Comparison of ENCODE assay signal across 28 cellular contexts in genomic region chr11:60942207-60942606, GRCh38. TPM values are rescaled to one million over a fixed set of nuclear protein-coding genes. Genes with fewer than 3 reads are reported as not detected.
A peak's percentile ranks its signal among the peaks of the same experiment; 100 is the strongest.
DNase-seq lines count a peak whose midpoint lies in the region; ATAC-seq and TF ChIP-seq lines count a peak whose summit lies in the region.
"Had no signal": no experiment of that assay in that cellular context is flagged by ENCODE, and none has a peak within 500 bp of the region (broad histone marks: within the 10 kb centered on the region; RNA-seq: fewer than 3 reads in every experiment).

No MANE protein-coding gene starts in this region.

- no peak overlapping the region for H3K4ac ChIP-seq in neuronal stem cell (ENCODE audit: low read length)

- H3K4me2 ChIP-seq in OCI-LY7 (ENCODE audit: low read length) (peak overlapping the region; percentile 62), neuronal stem cell (ENCODE audit: insufficient read depth, low read length, poor library complexity, severe bottlenecking) (no peak overlapping the region)
- H3K4me2 ChIP-seq: smooth muscle cell had no signal

- H3K36me3 ChIP-seq in OCI-LY7 (ENCODE audit: insufficient read depth, low read length) (peaks cover 20% of the 10 kb centered on the region; the same call in 1 of the 2 replicates), neuronal stem cell (replicated peaks in 1 of 2; ENCODE audit: control insufficient read depth in 2 of 2, insufficient read depth in 2 of 2, low read length in 2 of 2) (peaks cover 1 to 5% of the 10 kb centered on the region in 2 donors), sigmoid colon (peaks cover 11 to 84% (median 24%) of the 10 kb centered on the region in 4 donors)
- H3K36me3 ChIP-seq: BE2C, SJCRH30 had no signal

- peak overlapping the region; percentile 13 for H3K23ac ChIP-seq in neuronal stem cell (ENCODE audit: low read depth, low read length, poor library complexity)

- no peak overlapping the region for H2BK5ac ChIP-seq in neuronal stem cell (ENCODE audit: low read length)

- no peak overlapping the region for H2BK15ac ChIP-seq in neuronal stem cell (ENCODE audit: low read length)

- no peak overlapping the region for H3K9ac ChIP-seq in neuronal stem cell (ENCODE audit: low read depth, low read length, poor library complexity)

- no peak for TF ChIP-seq POLR2A in sigmoid colon (IDR thresholded peaks at IDR 0.05)

- no peaks in the 10 kb centered on the region for H3K36me3 Mint-ChIP-seq in activated naive CD8-positive, alpha-beta T cell treated with anti-CD3 and anti-CD28 coated beads, Interleukin-2, amount 50 U/mL, for 24 hours (ENCODE audit: low read depth)

- H2AFZ ChIP-seq in OCI-LY7 (ENCODE audit: low read length) (no peak overlapping the region), neuronal stem cell (ENCODE audit: low read length) (no peak overlapping the region)

- no peak overlapping the region for H3K4me3 Mint-ChIP-seq in activated naive CD8-positive, alpha-beta T cell treated with anti-CD3 and anti-CD28 coated beads, Interleukin-2, amount 50 U/mL, for 24 hours
- H3K4me3 Mint-ChIP-seq: activated CD4-positive, alpha-beta T cell treated with anti-CD3 and anti-CD28 coated beads, Interleukin-2, amount 10 ng/mL, durations not matched to agents 7 days and 5 days; activated naive CD8-positive, alpha-beta T cell treated with anti-CD3 and anti-CD28 coated beads, Interleukin-2, amount 10 ng/mL, durations not matched to agents 7 days and 5 days; effector memory CD8-positive, alpha-beta T cell had no signal

- H3K79me2 ChIP-seq in OCI-LY7 (ENCODE audit: insufficient read depth, low read depth, low read length), result no peaks in the 10 kb centered on the region

- peak in 2 of 3 experiments; percentile 19 to 62 for DNase-seq in NCI-H1417 (lab: John Stamatoyannopoulos, UW)
- no peak for DNase-seq in NCI-H1417 treated with DMSO at 0.1 percent for 48 hours (lab: John Stamatoyannopoulos, UW)
- DNase-seq in ELF-1 (ENCODE audit: low read depth, low spot score), result peak; percentile 75
- DNase-seq in OCI-LY7 (ENCODE audit: low spot score), result no peak
- DNase-seq in neuronal stem cell (ENCODE audit: low spot score), result no peak
- no peak for DNase-seq in sigmoid colon
- DNase-seq in activated naive CD8-positive, alpha-beta T cell treated with anti-CD3 and anti-CD28 coated beads, Interleukin-2, amount 50 U/mL, for 24 hours, result no peak
- DNase-seq: activated CD4-positive, alpha-beta T cell treated with anti-CD3 and anti-CD28 coated beads, Interleukin-2, amount 10 ng/mL, durations not matched to agents 7 days and 5 days; activated naive CD8-positive, alpha-beta T cell treated with anti-CD3 and anti-CD28 coated beads, Interleukin-2, amount 10 ng/mL, durations not matched to agents 7 days and 5 days; BE2C; Calu3; effector memory CD8-positive, alpha-beta T cell; GF-D8; heart left ventricle; mucosa of descending colon; NCI-H774; PC-3; psoas muscle; SJCRH30; stimulated activated CD4-positive, alpha-beta T cell treated with anti-CD3 and anti-CD28 coated beads, Interleukin-2, amount 100 ng/mL, for 48 hours; stimulated activated naive CD8-positive, alpha-beta T cell treated with anti-CD3 and anti-CD28 coated beads, Interleukin-15, Interleukin-2, amounts not matched to agents 100 U/mL and 50 U/mL, for 24 hours; tibial artery had no signal

- H3K4me3 ChIP-seq in OCI-LY7 (ENCODE audit: low read depth, low read length, poor library complexity, severe bottlenecking), result peak overlapping the region; percentile 6
- H3K4me3 ChIP-seq in neuronal stem cell (ENCODE audit: low read length in 2 of 2), result no peak overlapping the region
- no peak overlapping the region for H3K4me3 ChIP-seq in sigmoid colon
- H3K4me3 ChIP-seq: heart left ventricle, K562, left lung, mucosa of descending colon, psoas muscle, SJCRH30, smooth muscle cell, tibial artery had no signal

- H3K9me2 ChIP-seq in OCI-LY7 (ENCODE audit: insufficient read depth, low read length), result no peaks in the 10 kb centered on the region

- CTCF ChIA-PET in OCI-LY7 (lab: Charles Lee; ENCODE audit: unreplicated experiment), result no interaction called here

- TF ChIP-seq EP300 in sigmoid colon (IDR thresholded peaks at IDR 0.05), result no peak

- no peaks in the 10 kb centered on the region for H3K27me3 Mint-ChIP-seq in activated naive CD8-positive, alpha-beta T cell treated with anti-CD3 and anti-CD28 coated beads, Interleukin-2, amount 50 U/mL, for 24 hours
- H3K27me3 Mint-ChIP-seq: activated CD4-positive, alpha-beta T cell treated with anti-CD3 and anti-CD28 coated beads, Interleukin-2, amount 10 ng/mL, durations not matched to agents 7 days and 5 days had no signal

- no peak overlapping the region for H2BK12ac ChIP-seq in neuronal stem cell (ENCODE audit: low read length)

- no peaks in the 10 kb centered on the region for H4K20me1 ChIP-seq in OCI-LY7 (ENCODE audit: insufficient read depth, low read length)

- TF ChIP-seq CTCF in OCI-LY7 (conservative IDR thresholded peaks at IDR 0.05; ENCODE audit: low read length), result no peak
- no peak for TF ChIP-seq CTCF in sigmoid colon (IDR thresholded peaks at IDR 0.05)

- no peak overlapping the region for H3K27ac ChIP-seq in OCI-LY7 (ENCODE audit: low read depth, low read length, poor library complexity, severe bottlenecking)
- H3K27ac ChIP-seq in neuronal stem cell (replicated peaks; ENCODE audit: low read length), result no peak overlapping the region
- no peak overlapping the region for H3K27ac ChIP-seq in sigmoid colon
- H3K27ac ChIP-seq: heart left ventricle, psoas muscle, SJCRH30, tibial artery had no signal

- intact Hi-C loops in OCI-LY7 (cut with micrococcal nuclease; ENCODE audit: unreplicated experiment), result no loop called here
- intact Hi-C loops in sigmoid colon (cut with DNase I), result no loop called here

- no CpG with 5 or more reads among the region's 3 CpGs for WGBS in neuronal stem cell (ENCODE audit: extremely low coverage in 2 of 2, insufficient read length in 2 of 2, insufficient replicate concordance in 1 of 2), 2 donors
- 98% methylated on average over 3 of the region's 3 CpGs for WGBS in sigmoid colon, 2 donors

- BruUV-seq in OCI-LY7 (replicated peaks; lab: Mats Ljungman, UMichigan), result no TSS peak

- H3K27ac Mint-ChIP-seq in activated naive CD8-positive, alpha-beta T cell treated with anti-CD3 and anti-CD28 coated beads, Interleukin-2, amount 50 U/mL, for 24 hours, result no peak overlapping the region
- H3K27ac Mint-ChIP-seq: activated CD4-positive, alpha-beta T cell treated with anti-CD3 and anti-CD28 coated beads, Interleukin-2, amount 10 ng/mL, durations not matched to agents 7 days and 5 days; activated naive CD8-positive, alpha-beta T cell treated with anti-CD3 and anti-CD28 coated beads, Interleukin-2, amount 10 ng/mL, durations not matched to agents 7 days and 5 days; activated T-helper 2 cell treated with anti-CD3 and anti-CD28 coated beads, Interferon-gamma antibody, Interleukin-2, Interleukin-4, amounts not matched to agents 10 μg/mL and 5 μg/mL and 100 μg/mL, durations not matched to agents 14 hours and 24 hours and 36 hours; effector memory CD8-positive, alpha-beta T cell had no signal

- POLR2A ChIA-PET in OCI-LY7 (lab: Charles Lee), result interaction anchor here (1.3 kb wide), 1 partner anchor 11 kb away, joined by 3 read pairs; no protein-coding TSS in a partner anchor

- H2AK5ac ChIP-seq in neuronal stem cell (ENCODE audit: low read depth, low read length), result no peak overlapping the region

- no peak overlapping the region for H2BK120ac ChIP-seq in neuronal stem cell (ENCODE audit: low read depth, low read length)

- H4K91ac ChIP-seq in neuronal stem cell (ENCODE audit: low read depth, low read length, poor library complexity), result no peak overlapping the region

- H3K4me1 Mint-ChIP-seq in activated naive CD8-positive, alpha-beta T cell treated with anti-CD3 and anti-CD28 coated beads, Interleukin-2, amount 50 U/mL, for 24 hours, result peaks cover 6% of the 10 kb centered on the region

- peak overlapping the region; percentile 11 for H3K18ac ChIP-seq in neuronal stem cell (ENCODE audit: low read length)

- ATAC-seq in GM19351 (IDR thresholded peaks at IDR 0.05; ENCODE audit: unreplicated experiment), result no peak
- no peak for ATAC-seq in activated naive CD8-positive, alpha-beta T cell treated with anti-CD3 and anti-CD28 coated beads, Interleukin-2, amount 50 U/mL, for 24 hours
- ATAC-seq: effector memory CD8-positive, alpha-beta T cell; heart left ventricle; K562; left lung; mucosa of descending colon; psoas muscle; stimulated activated naive CD8-positive, alpha-beta T cell treated with anti-CD3 and anti-CD28 coated beads, Interleukin-15, Interleukin-2, amounts not matched to agents 100 U/mL and 50 U/mL, for 24 hours had no signal

- peaks cover 21% of the 10 kb centered on the region for H3K4me1 ChIP-seq in OCI-LY7 (ENCODE audit: insufficient read depth, low read length, poor library complexity, severe bottlenecking)
- peaks cover 3% of the 10 kb centered on the region in 2 donors for H3K4me1 ChIP-seq in neuronal stem cell (ENCODE audit: control insufficient read depth in 2 of 2, insufficient read depth in 1 of 2, low read depth in 1 of 2, low read length in 2 of 2)
- H3K4me1 ChIP-seq in sigmoid colon, result peaks cover 0 to 7% (median 2%) of the 10 kb centered on the region in 4 donors
- H3K4me1 ChIP-seq: BE2C, psoas muscle, SJCRH30, tibial artery had no signal

- no peak overlapping the region for H3K14ac ChIP-seq in neuronal stem cell (ENCODE audit: low read length)

- H3K9me3 ChIP-seq in OCI-LY7 (ENCODE audit: low read length), result no peaks in the 10 kb centered on the region
- no peaks in the 10 kb centered on the region for H3K9me3 ChIP-seq in neuronal stem cell (replicated peaks in 1 of 2; ENCODE audit: control insufficient read depth in 2 of 2, insufficient read depth in 1 of 2, low read depth in 1 of 2, low read length in 2 of 2)
- H3K9me3 ChIP-seq in sigmoid colon, result no peaks in the 10 kb centered on the region
- H3K9me3 ChIP-seq: BE2C, heart left ventricle, left lung, mucosa of descending colon, psoas muscle, SJCRH30, tibial artery had no signal

- H4K8ac ChIP-seq in neuronal stem cell (ENCODE audit: low read depth, low read length), result no peak overlapping the region

- H3K27me3 ChIP-seq in neuronal stem cell (ENCODE audit: control insufficient read depth in 3 of 3, insufficient read depth in 3 of 3, low read depth in 1 of 3, low read length in 3 of 3), result no peaks in the 10 kb centered on the region
- no peaks in the 10 kb centered on the region for H3K27me3 ChIP-seq in sigmoid colon
- H3K27me3 ChIP-seq: BE2C, heart left ventricle, left lung, SJCRH30, tibial artery had no signal

- no peaks in the 10 kb centered on the region for H3K79me1 ChIP-seq in neuronal stem cell (ENCODE audit: low read depth, low read length)

- no peaks in the 10 kb centered on the region for H3K9me3 Mint-ChIP-seq in activated naive CD8-positive, alpha-beta T cell treated with anti-CD3 and anti-CD28 coated beads, Interleukin-2, amount 50 U/mL, for 24 hours
- H3K9me3 Mint-ChIP-seq: activated CD4-positive, alpha-beta T cell treated with anti-CD3 and anti-CD28 coated beads, Interleukin-2, amount 10 ng/mL, durations not matched to agents 7 days and 5 days; activated naive CD8-positive, alpha-beta T cell treated with anti-CD3 and anti-CD28 coated beads, Interleukin-2, amount 10 ng/mL, durations not matched to agents 7 days and 5 days; activated T-helper 2 cell treated with anti-CD3 and anti-CD28 coated beads, Interferon-gamma antibody, Interleukin-2, Interleukin-4, amounts not matched to agents 10 μg/mL and 5 μg/mL and 100 μg/mL, durations not matched to agents 14 hours and 24 hours and 36 hours; effector memory CD8-positive, alpha-beta T cell had no signal

RNA-seq across cellular contexts. Expression of gene SLC15A3, which starts 9.8 kb away (rescaled TPM):
- total RNA-seq in OCI-LY7 (2014; rRNA removed; shearing (Covaris generic)), result 7.2 and 12.6 TPM in 2 replicates
- total RNA-seq in OCI-LY7 (2022) (41.4 and 43.9 TPM in 2 replicates), sigmoid colon (10 to 100 TPM; 12.8 to 43.9 (median 28.6) TPM)
- 44.3 TPM for polyA plus RNA-seq in neuronal stem cell (2013, experiment 1 of 2)
- polyA plus RNA-seq in neuronal stem cell (2013, experiment 2 of 2), result 45.8 TPM
- polyA plus RNA-seq in sigmoid colon, result 10 to 100 TPM; 13.8 to 32.0 (median 21.3) TPM
- total RNA-seq: PC-3 had no signal

RNA-seq across cellular contexts. Expression of gene TMEM132A, which starts 17.9 kb away (rescaled TPM):
- 5.0 and 8.9 TPM in 2 replicates for total RNA-seq in OCI-LY7 (2014; rRNA removed; shearing (Covaris generic))
- 5.5 and 7.5 TPM in 2 replicates for total RNA-seq in OCI-LY7 (2022)
- polyA plus RNA-seq in neuronal stem cell (2013, experiment 1 of 2), result 90.5 TPM
- polyA plus RNA-seq in neuronal stem cell (2013, experiment 2 of 2), result 91.3 TPM
- 10 to 100 TPM in 1 of 4 donors, 1 to 10 TPM in 2, under 1 TPM in 1; 0.49 to 17.4 (median 2.9) TPM for total RNA-seq in sigmoid colon
- 1 to 10 TPM in 2 of 3 donors, under 1 TPM in 1; 0.60 to 8.5 (median 2.3) TPM for polyA plus RNA-seq in sigmoid colon

RNA-seq across cellular contexts. Expression of gene TMEM109, which starts 28.2 kb away (rescaled TPM):
- total RNA-seq in OCI-LY7 (2014; rRNA removed; shearing (Covaris generic)), result 57.0 and 62.4 TPM in 2 replicates
- total RNA-seq in OCI-LY7 (2022) (67.8 and 68.6 TPM in 2 replicates), sigmoid colon (100 to 1,000 TPM in 2 of 4 donors, 10 to 100 TPM in 2; 86.2 to 115 (median 98.4) TPM)
- 64.1 TPM for polyA plus RNA-seq in neuronal stem cell (2013, experiment 1 of 2)
- 63.1 TPM for polyA plus RNA-seq in neuronal stem cell (2013, experiment 2 of 2)
- 10 to 100 TPM; 16.2 to 57.7 (median 17.3) TPM for polyA plus RNA-seq in sigmoid colon

RNA-seq across cellular contexts. Expression of gene CD6, which starts 29.3 kb away (rescaled TPM):
- total RNA-seq in OCI-LY7 (2014; rRNA removed; shearing (Covaris generic)), result not detected in 2 replicates
- not detected in 2 replicates for total RNA-seq in OCI-LY7 (2022)
- polyA plus RNA-seq in neuronal stem cell (2013, experiment 1 of 2), result 0.21 TPM
- 0.24 TPM for polyA plus RNA-seq in neuronal stem cell (2013, experiment 2 of 2)
- total RNA-seq in sigmoid colon, result 1 to 10 TPM in 2 of 4 donors, under 1 TPM in 1, not detected in 1; 0.81 to 1.9 (median 1.2) TPM
- 10 to 100 TPM in 1 of 3 donors, under 1 TPM in 2; under 0.01 to 14.1 (median 0.23) TPM for polyA plus RNA-seq in sigmoid colon
- total RNA-seq: H1, PC-3, SJCRH30 had no signal
- polyA plus RNA-seq: K562, smooth muscle cell had no signal

RNA-seq across cellular contexts. Expression of gene PRPF19, which starts 35.8 kb away (rescaled TPM):
- total RNA-seq in OCI-LY7 (2014; rRNA removed; shearing (Covaris generic)), result 95.2 and 120 TPM in 2 replicates
- total RNA-seq in OCI-LY7 (2022) (135 and 153 TPM in 2 replicates), sigmoid colon (10 to 100 TPM; 37.1 to 52.5 (median 38.9) TPM)
- polyA plus RNA-seq in neuronal stem cell (2013, experiment 1 of 2), result 80.3 TPM
- 77.6 TPM for polyA plus RNA-seq in neuronal stem cell (2013, experiment 2 of 2)
- polyA plus RNA-seq in sigmoid colon, result 10 to 100 TPM; 41.2 to 92.3 (median 42.0) TPM

Comparison
In these comparisons a context has a peak if more than half of its experiments do, and no peak if none do; other contexts are left out.
1. DNase-seq: peak in NCI-H1417 (2 of 3) and ELF-1 (single experiment); none in NCI-H1417 treated with DMSO at 0.1 percent for 48 hours (single experiment), OCI-LY7 (single experiment), neuronal stem cell (single experiment), sigmoid colon (single experiment) and activated naive CD8-positive, alpha-beta T cell treated with anti-CD3 and anti-CD28 coated beads, Interleukin-2, amount 50 U/mL, for 24 hours (single experiment).